31 cellular contexts compared by ENCODE assay signal in the genomic region with DNA sequence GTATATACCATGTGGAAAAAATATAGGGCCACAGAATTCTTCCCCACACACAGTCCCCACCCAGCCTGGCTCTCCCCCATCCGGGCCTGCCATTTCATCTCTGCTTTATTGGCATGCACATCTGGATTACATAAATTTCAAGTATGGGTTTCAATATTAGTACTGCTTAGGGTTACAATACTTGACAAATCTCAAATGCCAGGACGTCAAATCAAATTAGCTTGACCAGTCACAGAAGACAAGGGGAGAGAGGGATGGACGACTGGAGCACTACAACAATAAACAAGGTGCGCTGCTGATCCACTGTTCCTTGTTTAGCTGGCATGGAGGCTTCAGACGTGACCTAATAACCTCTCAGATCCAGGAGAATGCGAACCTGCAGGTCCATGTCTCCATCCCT.
"Had no signal": no experiment of that assay in that cellular context is flagged by ENCODE, and none has a peak within 500 bp of the region (broad histone marks: within the 10 kb centered on the region; RNA-seq: fewer than 3 reads in every experiment).

No MANE protein-coding gene starts in this region.

- H3K27me3 Mint-ChIP-seq: activated CD8-positive, alpha-beta T cell treated with anti-CD3 and anti-CD28 coated beads for 36 hours; activated naive CD4-positive, alpha-beta T cell treated with anti-CD3 and anti-CD28 coated beads, Interleukin-2, amount 50 U/mL, for 24 hours; activated T-helper 17 cell treated with anti-CD3 and anti-CD28 coated beads, Interleukin-2, amount 50 U/mL, for 72 hours had no signal

- H3K4me3 Mint-ChIP-seq: activated CD4-positive, alpha-beta T cell treated with anti-CD3 and anti-CD28 coated beads, Interleukin-2, amount 10 ng/mL, durations not matched to agents 24 days and 14 days; activated CD8-positive, alpha-beta T cell treated with anti-CD3 and anti-CD28 coated beads for 36 hours; activated naive CD4-positive, alpha-beta T cell treated with anti-CD3 and anti-CD28 coated beads, Interleukin-2, amount 50 U/mL, for 24 hours; activated naive CD8-positive, alpha-beta T cell treated with anti-CD3 and anti-CD28 coated beads, Interleukin-2, amount 10 ng/mL, durations not matched to agents 7 days and 5 days; activated T-cell treated with anti-CD3 and anti-CD28 coated beads, Interleukin-2, amount 50 U/mL, for 72 hours; activated T-helper 17 cell treated with anti-CD3 and anti-CD28 coated beads, Interleukin-2, amount 50 U/mL, for 72 hours had no signal

- ATAC-seq: activated T-cell treated with anti-CD3 and anti-CD28 coated beads, Interleukin-2, amount 50 U/mL, for 72 hours; activated T-helper 17 cell treated with anti-CD3 and anti-CD28 coated beads, Interleukin-2, amount 50 U/mL, for 72 hours; body of pancreas had no signal

- H3K9me3 Mint-ChIP-seq: activated CD4-positive, alpha-beta T cell treated with anti-CD3 and anti-CD28 coated beads, Interleukin-2, amount 10 ng/mL, durations not matched to agents 24 days and 14 days; activated CD8-positive, alpha-beta T cell treated with anti-CD3 and anti-CD28 coated beads for 36 hours; activated naive CD4-positive, alpha-beta T cell treated with anti-CD3 and anti-CD28 coated beads, Interleukin-2, amount 50 U/mL, for 24 hours; activated naive CD8-positive, alpha-beta T cell treated with anti-CD3 and anti-CD28 coated beads, Interleukin-2, amount 10 ng/mL, durations not matched to agents 7 days and 5 days; activated T-cell treated with anti-CD3 and anti-CD28 coated beads, Interleukin-2, amount 50 U/mL, for 72 hours; activated T-helper 17 cell treated with anti-CD3 and anti-CD28 coated beads, Interleukin-2, amount 50 U/mL, for 72 hours had no signal

- H3K4me3 ChIP-seq: adrenal gland, body of pancreas, breast epithelium, SJCRH30 had no signal

- H3K36me3 ChIP-seq: adrenal gland, breast epithelium, SJCRH30 had no signal

- H3K27me3 ChIP-seq: adrenal gland, body of pancreas, breast epithelium, SJCRH30 had no signal

- H3K4me1 Mint-ChIP-seq: activated naive CD4-positive, alpha-beta T cell treated with anti-CD3 and anti-CD28 coated beads, Interleukin-2, amount 50 U/mL, for 24 hours; activated naive CD8-positive, alpha-beta T cell treated with anti-CD3 and anti-CD28 coated beads, Interleukin-2, amount 10 ng/mL, durations not matched to agents 7 days and 5 days; activated T-helper 17 cell treated with anti-CD3 and anti-CD28 coated beads, Interleukin-2, amount 50 U/mL, for 72 hours had no signal

- H3K27ac Mint-ChIP-seq: activated CD4-positive, alpha-beta T cell treated with anti-CD3 and anti-CD28 coated beads, Interleukin-2, amount 10 ng/mL, durations not matched to agents 24 days and 14 days; activated CD8-positive, alpha-beta T cell treated with anti-CD3 and anti-CD28 coated beads for 36 hours; activated naive CD4-positive, alpha-beta T cell treated with anti-CD3 and anti-CD28 coated beads, Interleukin-2, amount 50 U/mL, for 24 hours; activated naive CD8-positive, alpha-beta T cell treated with anti-CD3 and anti-CD28 coated beads, Interleukin-2, amount 10 ng/mL, durations not matched to agents 7 days and 5 days; activated T-cell treated with anti-CD3 and anti-CD28 coated beads, Interleukin-2, amount 50 U/mL, for 72 hours; activated T-helper 17 cell treated with anti-CD3 and anti-CD28 coated beads, Interleukin-2, amount 50 U/mL, for 72 hours had no signal

- H3K36me3 Mint-ChIP-seq: activated naive CD4-positive, alpha-beta T cell treated with anti-CD3 and anti-CD28 coated beads, Interleukin-2, amount 50 U/mL, for 24 hours; activated naive CD8-positive, alpha-beta T cell treated with anti-CD3 and anti-CD28 coated beads, Interleukin-2, amount 10 ng/mL, durations not matched to agents 7 days and 5 days had no signal

- H3K27ac ChIP-seq: KMS-11, SJCRH30 had no signal

- DNase-seq: activated CD4-positive, alpha-beta T cell treated with anti-CD3 and anti-CD28 coated beads, Interleukin-2, amount 10 ng/mL, durations not matched to agents 24 days and 14 days; activated CD4-positive, alpha-beta T cell treated with anti-CD3 and anti-CD28 coated beads, Interleukin-2, amount 50 U/mL, for 4 hours; activated CD8-positive, alpha-beta T cell treated with anti-CD3 and anti-CD28 coated beads for 36 hours; activated gamma-delta T cell; activated naive CD4-positive, alpha-beta T cell treated with Interleukin-2 at 50 U/mL for 16 hours; activated naive CD8-positive, alpha-beta T cell treated with anti-CD3 and anti-CD28 coated beads, Interleukin-2, amount 10 ng/mL, durations not matched to agents 7 days and 5 days; activated T-cell treated with anti-CD3 and anti-CD28 coated beads, Interleukin-2, amount 50 U/mL, for 1 hour; activated T-cell treated with anti-CD3 and anti-CD28 coated beads, Interleukin-2, amount 50 U/mL, for 72 hours; adrenal gland; body of pancreas; MM.1S; MV-4-11; NCI-H1092 treated with DMSO at 0.1 percent for 48 hours; NCI-H1417; NCI-H146; NCI-H187; NCI-H2029 treated with DMSO at 0.1 percent for 48 hours; NCI-H2107; NCI-H2171; NCI-H510A; NCI-H526; NCI-H748 treated with DMSO at 0.1 percent for 48 hours; SHP77; SJCRH30; SW 1271; T-helper 1 cell; T1000 had no signal

- H3K4me1 ChIP-seq: adrenal gland, SJCRH30 had no signal

- H3K9me3 ChIP-seq: adrenal gland, body of pancreas, breast epithelium, SJCRH30 had no signal
